Comparison of ENCODE assay signal across 8 cellular contexts in the genomic region with DNA sequence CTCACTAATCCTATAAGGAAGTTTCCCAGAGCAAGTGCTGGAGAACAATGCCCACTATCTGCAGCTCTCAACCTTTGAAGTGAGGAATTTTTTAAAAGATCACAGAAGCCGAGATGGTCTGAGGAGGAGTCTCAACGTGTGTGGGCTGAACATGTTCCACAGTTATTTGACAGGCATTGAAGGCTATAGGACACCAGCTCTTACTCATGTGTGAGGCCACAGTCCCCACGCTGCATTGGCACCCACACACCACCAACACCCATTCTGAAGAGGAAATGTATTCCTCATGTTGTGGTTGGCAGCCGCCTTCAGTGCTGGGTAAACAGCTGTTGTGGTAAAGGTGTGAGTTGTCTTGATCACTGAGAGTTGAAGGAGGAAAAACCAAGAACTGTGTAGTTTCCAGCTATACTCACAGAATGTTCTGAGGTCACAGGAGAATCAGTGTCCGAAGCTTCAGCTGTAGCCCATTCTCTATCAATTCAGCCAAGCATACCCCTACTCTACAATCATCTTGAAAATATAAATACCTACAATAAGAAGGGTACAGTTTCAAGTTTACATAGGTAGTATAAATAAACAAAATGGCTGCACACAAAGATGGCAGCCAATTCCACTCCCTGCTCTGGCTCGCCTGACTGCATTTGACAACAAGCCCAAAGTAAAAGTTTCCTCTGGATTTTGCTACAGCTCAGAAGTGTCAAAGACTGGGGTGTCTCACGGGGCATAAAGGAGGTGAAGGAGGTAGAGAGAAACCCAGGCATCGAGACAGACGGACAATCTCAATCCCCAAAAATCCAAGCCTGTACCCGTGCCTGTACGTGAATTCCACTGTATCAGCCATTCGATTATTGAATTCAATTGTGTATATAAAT. TPM values are rescaled to one million over a fixed set of nuclear protein-coding genes. Genes with fewer than 3 reads are reported as not detected.
A peak's percentile ranks its signal among the peaks of the same experiment; 100 is the strongest.
DNase-seq lines count a peak whose midpoint lies in the region; ATAC-seq, FAIRE-seq and TF ChIP-seq lines count a peak whose summit lies in the region.

No MANE protein-coding gene starts in this region.

- H3K4me3 Mint-ChIP-seq in memory B cell = peak overlapping the region; percentile 21

- no peaks in the 10 kb centered on the region for H3K27me3 ChIP-seq in thyroid gland

- H3K9me3 Mint-ChIP-seq in memory B cell = peaks cover 3% of the 10 kb centered on the region

- peaks cover 7 to 8% of the 10 kb centered on the region in 2 donors for H3K4me1 ChIP-seq in thyroid gland

- H3K4me1 Mint-ChIP-seq in memory B cell = peaks cover 11% of the 10 kb centered on the region

- H3K27ac ChIP-seq in thyroid gland = peak overlapping the region in 2 of 3 donors; percentile 16 to 34

- no peaks in the 10 kb centered on the region for H3K9me3 ChIP-seq in thyroid gland

- intact Hi-C loops in thyroid gland (cut with DNase I) = no loop called here

- H3K36me3 Mint-ChIP-seq in memory B cell = peaks cover 4% of the 10 kb centered on the region

- DNase-seq in activated CD8-positive, alpha-beta memory T cell treated with anti-CD3 and anti-CD28 coated beads, Interleukin-2, amount 50 U/mL, for 4 hours = peak; percentile 82
- DNase-seq in memory B cell (ENCODE audit: low spot score in 2 of 2) (no peak), thyroid gland (peak; percentile 18 to 19), D721Med (ENCODE audit: insufficient read length, low spot score) (no peak), dermis blood vessel endothelial cell (no peak), 8988T (no peak)

- no peaks in the 10 kb centered on the region for H3K36me3 ChIP-seq in thyroid gland

- H3K27me3 Mint-ChIP-seq in memory B cell = no peaks in the 10 kb centered on the region

- 86 to 92% methylated on average over 12 of the region's 12 CpGs for WGBS in thyroid gland, 2 donors

- TF ChIP-seq CTCF in thyroid gland (IDR thresholded peaks at IDR 0.05) (no peak), D721Med (IDR thresholded peaks at IDR 0.05; ENCODE audit: insufficient read depth, missing control alignments) (no peak)

- TF ChIP-seq POLR2A in thyroid gland (IDR thresholded peaks at IDR 0.05) = no peak

- ATAC-seq in GM19452 (IDR thresholded peaks at IDR 0.05; ENCODE audit: unreplicated experiment) = peak; percentile 97
- peak; percentile 95 for ATAC-seq in HG03439 (IDR thresholded peaks at IDR 0.05; ENCODE audit: unreplicated experiment)
- ATAC-seq in memory B cell (ENCODE audit: low read depth) = peak; percentile 85

- no peak for FAIRE-seq in D721Med (lab: Jason Lieb, UNC)

- no peak overlapping the region for H3K4me3 ChIP-seq in thyroid gland (replicated peaks in 1 of 3)

- no peak overlapping the region for H3K27ac Mint-ChIP-seq in memory B cell

RNA-seq across cellular contexts. Expression of gene CD226, which starts 12.1 kb away (rescaled TPM):
- total RNA-seq in thyroid gland = 1 to 10 TPM in 3 of 4 donors, under 1 TPM in 1; 0.98 to 5.6 (median 2.5) TPM
- 1.0 and 2.8 TPM in 2 replicates for total RNA-seq in dermis blood vessel endothelial cell

Comparison
In these comparisons a context has a peak if more than half of its experiments do, and no peak if none do; other contexts are left out.
1. DNase-seq: peak in activated CD8-positive, alpha-beta memory T cell treated with anti-CD3 and anti-CD28 coated beads, Interleukin-2, amount 50 U/mL, for 4 hours (single experiment) and thyroid gland (2 of 2); none in memory B cell (0 of 2), D721Med (single experiment), dermis blood vessel endothelial cell (single experiment) and 8988T (single experiment).
2. Peak in every context shown above with its lines, with median percentiles within 50 percentile points of each other: ATAC-seq.